In the genomic region with DNA sequence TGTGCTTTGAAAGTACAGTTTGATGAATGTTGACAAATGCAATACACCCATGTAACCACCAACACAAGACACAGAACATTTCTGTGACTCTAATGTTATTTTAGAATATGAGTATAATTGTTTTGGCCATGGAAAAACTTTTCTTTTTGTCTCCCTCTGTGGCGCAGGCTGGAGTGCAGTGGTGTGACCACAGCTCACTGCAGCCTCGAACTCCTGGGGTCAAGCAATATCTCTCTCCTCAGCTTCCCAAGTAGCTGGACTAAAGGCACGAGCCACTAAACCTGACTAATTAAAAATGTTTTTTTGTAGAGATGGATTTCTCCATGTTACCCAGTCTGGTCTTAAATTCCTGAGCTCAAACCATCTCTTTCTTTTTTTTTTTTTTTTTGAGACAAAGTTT, we compare ENCODE assay signal across 1 cellular context.
TF ChIP-seq lines count a peak whose summit lies in the region.

No MANE protein-coding gene starts in this region.

TF ChIP-seq in HepG2, 621 proteins besides CTCF, POLR2A, EP300 and RAD21:
- TF ChIP-seq ZKSCAN1 (IDR thresholded peaks at IDR 0.05; ENCODE audit: low read length) = no peak
- TF ChIP-seq KLF16 (CRISPR knock-in tag; IDR thresholded peaks at IDR 0.05) = no peak
- TF ChIP-seq ZNF20 (CRISPR knock-in tag; IDR thresholded peaks at IDR 0.05) = no peak
- no peak for TF ChIP-seq PHB2 (IDR thresholded peaks at IDR 0.05; ENCODE audit: partially characterized antibody)
- no peak for TF ChIP-seq ZNF234 (CRISPR knock-in tag; conservative IDR thresholded peaks at IDR 0.05)
- no peak for TF ChIP-seq ZBTB34 (CRISPR knock-in tag; IDR thresholded peaks at IDR 0.05)
- no peak for TF ChIP-seq ASH2L (IDR thresholded peaks at IDR 0.05; ENCODE audit: insufficient read length, low read depth, low read length)
- TF ChIP-seq CC2D1A (CRISPR knock-in tag; IDR thresholded peaks at IDR 0.05) = no peak
- TF ChIP-seq SKI (IDR thresholded peaks at IDR 0.05; ENCODE audit: partially characterized antibody) = no peak
- no peak for TF ChIP-seq TP53 (CRISPR knock-in tag; conservative IDR thresholded peaks at IDR 0.05)
- TF ChIP-seq, protein P1, sequence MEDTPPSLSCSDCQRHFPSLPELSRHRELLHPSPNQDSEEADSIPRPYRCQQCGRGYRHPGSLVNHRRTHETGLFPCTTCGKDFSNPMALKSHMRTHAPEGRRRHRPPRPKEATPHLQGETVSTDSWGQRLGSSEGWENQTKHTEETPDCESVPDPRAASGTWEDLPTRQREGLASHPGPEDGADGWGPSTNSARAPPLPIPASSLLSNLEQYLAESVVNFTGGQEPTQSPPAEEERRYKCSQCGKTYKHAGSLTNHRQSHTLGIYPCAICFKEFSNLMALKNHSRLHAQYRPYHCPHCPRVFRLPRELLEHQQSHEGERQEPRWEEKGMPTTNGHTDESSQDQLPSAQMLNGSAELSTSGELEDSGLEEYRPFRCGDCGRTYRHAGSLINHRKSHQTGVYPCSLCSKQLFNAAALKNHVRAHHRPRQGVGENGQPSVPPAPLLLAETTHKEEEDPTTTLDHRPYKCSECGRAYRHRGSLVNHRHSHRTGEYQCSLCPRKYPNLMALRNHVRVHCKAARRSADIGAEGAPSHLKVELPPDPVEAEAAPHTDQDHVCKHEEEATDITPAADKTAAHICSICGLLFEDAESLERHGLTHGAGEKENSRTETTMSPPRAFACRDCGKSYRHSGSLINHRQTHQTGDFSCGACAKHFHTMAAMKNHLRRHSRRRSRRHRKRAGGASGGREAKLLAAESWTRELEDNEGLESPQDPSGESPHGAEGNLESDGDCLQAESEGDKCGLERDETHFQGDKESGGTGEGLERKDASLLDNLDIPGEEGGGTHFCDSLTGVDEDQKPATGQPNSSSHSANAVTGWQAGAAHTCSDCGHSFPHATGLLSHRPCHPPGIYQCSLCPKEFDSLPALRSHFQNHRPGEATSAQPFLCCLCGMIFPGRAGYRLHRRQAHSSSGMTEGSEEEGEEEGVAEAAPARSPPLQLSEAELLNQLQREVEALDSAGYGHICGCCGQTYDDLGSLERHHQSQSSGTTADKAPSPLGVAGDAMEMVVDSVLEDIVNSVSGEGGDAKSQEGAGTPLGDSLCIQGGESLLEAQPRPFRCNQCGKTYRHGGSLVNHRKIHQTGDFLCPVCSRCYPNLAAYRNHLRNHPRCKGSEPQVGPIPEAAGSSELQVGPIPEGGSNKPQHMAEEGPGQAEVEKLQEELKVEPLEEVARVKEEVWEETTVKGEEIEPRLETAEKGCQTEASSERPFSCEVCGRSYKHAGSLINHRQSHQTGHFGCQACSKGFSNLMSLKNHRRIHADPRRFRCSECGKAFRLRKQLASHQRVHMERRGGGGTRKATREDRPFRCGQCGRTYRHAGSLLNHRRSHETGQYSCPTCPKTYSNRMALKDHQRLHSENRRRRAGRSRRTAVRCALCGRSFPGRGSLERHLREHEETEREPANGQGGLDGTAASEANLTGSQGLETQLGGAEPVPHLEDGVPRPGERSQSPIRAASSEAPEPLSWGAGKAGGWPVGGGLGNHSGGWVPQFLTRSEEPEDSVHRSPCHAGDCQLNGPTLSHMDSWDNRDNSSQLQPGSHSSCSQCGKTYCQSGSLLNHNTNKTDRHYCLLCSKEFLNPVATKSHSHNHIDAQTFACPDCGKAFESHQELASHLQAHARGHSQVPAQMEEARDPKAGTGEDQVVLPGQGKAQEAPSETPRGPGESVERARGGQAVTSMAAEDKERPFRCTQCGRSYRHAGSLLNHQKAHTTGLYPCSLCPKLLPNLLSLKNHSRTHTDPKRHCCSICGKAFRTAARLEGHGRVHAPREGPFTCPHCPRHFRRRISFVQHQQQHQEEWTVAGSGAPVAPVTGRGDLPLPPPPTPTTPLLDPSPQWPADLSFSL (CRISPR knock-in tag; IDR thresholded peaks at IDR 0.05) = no peak
- no peak for TF ChIP-seq ZNF564 (CRISPR knock-in tag; IDR thresholded peaks at IDR 0.05)
- TF ChIP-seq, protein P2, sequence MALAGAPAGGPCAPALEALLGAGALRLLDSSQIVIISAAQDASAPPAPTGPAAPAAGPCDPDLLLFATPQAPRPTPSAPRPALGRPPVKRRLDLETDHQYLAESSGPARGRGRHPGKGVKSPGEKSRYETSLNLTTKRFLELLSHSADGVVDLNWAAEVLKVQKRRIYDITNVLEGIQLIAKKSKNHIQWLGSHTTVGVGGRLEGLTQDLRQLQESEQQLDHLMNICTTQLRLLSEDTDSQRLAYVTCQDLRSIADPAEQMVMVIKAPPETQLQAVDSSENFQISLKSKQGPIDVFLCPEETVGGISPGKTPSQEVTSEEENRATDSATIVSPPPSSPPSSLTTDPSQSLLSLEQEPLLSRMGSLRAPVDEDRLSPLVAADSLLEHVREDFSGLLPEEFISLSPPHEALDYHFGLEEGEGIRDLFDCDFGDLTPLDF (CRISPR knock-in tag; IDR thresholded peaks at IDR 0.05) = no peak
- TF ChIP-seq, protein P3, sequence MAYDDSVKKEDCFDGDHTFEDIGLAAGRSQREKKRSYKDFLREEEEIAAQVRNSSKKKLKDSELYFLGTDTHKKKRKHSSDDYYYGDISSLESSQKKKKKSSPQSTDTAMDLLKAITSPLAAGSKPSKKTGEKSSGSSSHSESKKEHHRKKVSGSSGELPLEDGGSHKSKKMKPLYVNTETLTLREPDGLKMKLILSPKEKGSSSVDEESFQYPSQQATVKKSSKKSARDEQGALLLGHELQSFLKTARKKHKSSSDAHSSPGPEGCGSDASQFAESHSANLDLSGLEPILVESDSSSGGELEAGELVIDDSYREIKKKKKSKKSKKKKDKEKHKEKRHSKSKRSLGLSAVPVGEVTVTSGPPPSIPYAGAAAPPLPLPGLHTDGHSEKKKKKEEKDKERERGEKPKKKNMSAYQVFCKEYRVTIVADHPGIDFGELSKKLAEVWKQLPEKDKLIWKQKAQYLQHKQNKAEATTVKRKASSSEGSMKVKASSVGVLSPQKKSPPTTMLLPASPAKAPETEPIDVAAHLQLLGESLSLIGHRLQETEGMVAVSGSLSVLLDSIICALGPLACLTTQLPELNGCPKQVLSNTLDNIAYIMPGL (CRISPR knock-in tag; IDR thresholded peaks at IDR 0.05; ENCODE audit: borderline replicate concordance in 1 of 2, low read depth in 1 of 2) = no peak
- no peak for TF ChIP-seq ZNF652 (CRISPR knock-in tag; IDR thresholded peaks at IDR 0.05; ENCODE audit: borderline replicate concordance, low read depth)
- no peak for TF ChIP-seq TRIM24 (CRISPR knock-in tag; IDR thresholded peaks at IDR 0.05)
- no peak for TF ChIP-seq XBP1 (CRISPR knock-in tag; IDR thresholded peaks at IDR 0.05)
- TF ChIP-seq ZBTB46 (CRISPR knock-in tag; IDR thresholded peaks at IDR 0.05; ENCODE audit: borderline replicate concordance) = no peak
- no peak for TF ChIP-seq ZNF703 (CRISPR knock-in tag; IDR thresholded peaks at IDR 0.05; ENCODE audit: borderline replicate concordance)
